ENCODE assay signal across 1 cellular context in genomic region chr15:75203908-75204263, GRCh38.
TF ChIP-seq lines count a peak whose summit lies in the region.

No MANE protein-coding gene starts in this region.

TF ChIP-seq in SK-N-SH, 30 proteins besides CTCF, POLR2A, EP300 and RAD21 (continued from another document):
- TF ChIP-seq REST (IDR thresholded peaks at IDR 0.05; ENCODE audit: low read depth, low read length) = no peak
- no peak for TF ChIP-seq ZBTB33 (IDR thresholded peaks at IDR 0.05; ENCODE audit: borderline replicate concordance, low read depth)
- TF ChIP-seq PBX3 (IDR thresholded peaks at IDR 0.05) = no peak
- no peak for TF ChIP-seq GABPA (IDR thresholded peaks at IDR 0.05; ENCODE audit: low read depth)
- no peak for TF ChIP-seq YY1 (IDR thresholded peaks at IDR 0.05; ENCODE audit: low read depth)
- no peak for TF ChIP-seq MXI1 (IDR thresholded peaks at IDR 0.05; ENCODE audit: low read depth, low read length)
- TF ChIP-seq TAF1 (IDR thresholded peaks at IDR 0.05; ENCODE audit: borderline replicate concordance, low read depth, low read length) = no peak
- no peak for TF ChIP-seq RCOR1 (IDR thresholded peaks at IDR 0.05; ENCODE audit: low read length)
- TF ChIP-seq TCF12 (IDR thresholded peaks at IDR 0.05) = no peak
- TF ChIP-seq JUND (IDR thresholded peaks at IDR 0.05) = no peak
- TF ChIP-seq RFX5 (IDR thresholded peaks at IDR 0.05; ENCODE audit: low read length) = no peak
- no peak for TF ChIP-seq EZH2phosphoT487 (IDR thresholded peaks at IDR 0.05; ENCODE audit: borderline replicate concordance, low read depth)
TF ChIP-seq in SK-N-SH: peak in this region for 0.
